In the genomic region with DNA sequence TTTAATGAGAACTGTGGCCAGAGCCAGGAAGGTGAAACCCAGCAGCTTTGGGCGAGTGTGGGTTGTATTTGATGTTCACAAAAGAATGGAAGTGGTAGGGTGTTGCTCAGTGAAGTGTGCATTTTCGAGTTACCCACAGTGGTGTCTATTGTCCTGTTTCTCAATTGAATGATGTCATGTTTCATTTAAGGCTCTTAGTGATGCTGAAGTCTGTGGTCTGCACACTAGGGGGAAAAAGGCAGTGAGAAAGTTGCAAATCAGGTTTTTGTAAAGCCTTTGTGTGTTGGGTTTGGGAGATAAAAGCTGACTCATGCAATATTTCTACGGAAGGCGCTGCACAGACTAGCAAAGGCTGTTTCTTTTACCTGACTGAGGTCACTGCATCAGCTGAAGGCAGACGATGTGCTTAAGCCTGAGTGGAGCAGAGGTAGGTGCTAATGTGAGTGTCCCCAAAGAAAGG, we compare ENCODE assay signal across 8 cellular contexts.
A peak's percentile ranks its signal among the peaks of the same experiment; 100 is the strongest.
DNase-seq lines count a peak whose midpoint lies in the region; ATAC-seq and TF ChIP-seq lines count a peak whose summit lies in the region.

No MANE protein-coding gene starts in this region.

- peak overlapping the region; percentile 60; the same call in 1 of the 2 replicates for H3K9ac ChIP-seq in iPS-20b (ENCODE audit: low read depth, low read length)

- peak; percentile 66 for DNase-seq in GM06990 (ENCODE audit: extremely low read depth, insufficient read length)
- DNase-seq in RWPE1 (ENCODE audit: low spot score): peak; percentile 76
- no peak for DNase-seq in HuH-7.5 (ENCODE audit: low spot score)
- no peak for DNase-seq in HCEC 1CT
- DNase-seq in activated naive CD4-positive, alpha-beta T cell (lab: John Stamatoyannopoulos, UW): no peak

- peak; percentile 97 for ATAC-seq in GM19463 (IDR thresholded peaks at IDR 0.05; ENCODE audit: unreplicated experiment)
- peak; percentile 99 for ATAC-seq in HG03432 (IDR thresholded peaks at IDR 0.05; ENCODE audit: unreplicated experiment)

- TF ChIP-seq CTCF in GM06990 (IDR thresholded peaks at IDR 0.05; ENCODE audit: insufficient read depth, low read length, poor library complexity, severe bottlenecking): no peak
- TF ChIP-seq CTCF in RWPE1 (conservative IDR thresholded peaks at IDR 0.05; ENCODE audit: low read depth): no peak

- no peaks in the 10 kb centered on the region for H3K9me3 ChIP-seq in iPS-20b (ENCODE audit: insufficient read depth, low read depth, low read length)

- H3K27me3 ChIP-seq in GM06990 (replicated peaks; ENCODE audit: control insufficient read depth, insufficient read depth, low read length) (no peaks in the 10 kb centered on the region), iPS-20b (ENCODE audit: insufficient read depth, low read length) (no peaks in the 10 kb centered on the region)

- POLR2A ChIA-PET in RWPE1 (lab: Yijun Ruan, JAX; ENCODE audit: low non-redundant PET): no interaction called here

- H3K4me1 ChIP-seq in iPS-20b (ENCODE audit: insufficient read depth, low read length): peaks cover 14% of the 10 kb centered on the region; the same call in 1 of the 2 replicates

- H3K27ac ChIP-seq in RWPE1 (no peak overlapping the region), iPS-20b (ENCODE audit: low read length) (no peak overlapping the region)

- H3K36me3 ChIP-seq in GM06990 (ENCODE audit: control insufficient read depth, insufficient read depth, low read length) (no peaks in the 10 kb centered on the region), iPS-20b (ENCODE audit: insufficient read depth, low read depth, low read length) (no peaks in the 10 kb centered on the region)

- CTCF ChIA-PET in RWPE1 (lab: Yijun Ruan, JAX): no interaction called here

- H3K4me3 ChIP-seq in GM06990 (replicated peaks; ENCODE audit: low read depth, low read length): no peak overlapping the region
- peak overlapping the region; percentile 31; the same call in 1 of the 2 replicates for H3K4me3 ChIP-seq in iPS-20b (ENCODE audit: low read length)

Comparison
In these comparisons a context has a peak if more than half of its experiments do, and no peak if none do; other contexts are left out.
1. DNase-seq: peak in GM06990 (single experiment) and RWPE1 (single experiment); none in HuH-7.5 (single experiment), HCEC 1CT (single experiment) and activated naive CD4-positive, alpha-beta T cell (0 of 4).